In genomic region chr10:85665078-85665477, GRCh38 we compare ENCODE assay signal across 27 cellular contexts.
"Had no signal": no experiment of that assay in that cellular context is flagged by ENCODE, and none has a peak within 500 bp of the region (broad histone marks: within the 10 kb centered on the region; RNA-seq: fewer than 3 reads in every experiment).

No MANE protein-coding gene starts in this region.

- H3K4me1 ChIP-seq: stomach, suprapubic skin, thyroid gland, tibial artery, tibial nerve, transverse colon, upper lobe of left lung, upper lobe of right lung, uterus, vagina had no signal

- DNase-seq: stimulated activated CD4-positive, alpha-beta T cell treated with anti-CD3 and anti-CD28 coated beads, Interleukin-2, amount 100 ng/mL, for 48 hours; stimulated activated CD4-positive, alpha-beta T cell treated with anti-CD3 and anti-CD28 coated beads, Interleukin-4, amount 100 ng/mL, for 1 hour; stimulated activated CD4-positive, alpha-beta T cell treated with anti-CD3 and anti-CD28 coated beads, Interleukin-4, amount 100 ng/mL, for 24 hours; stimulated activated CD4-positive, alpha-beta T cell treated with anti-CD3 and anti-CD28 coated beads, Interleukin-4, amount 100 ng/mL, for 4 hours; stimulated activated CD8-positive, alpha-beta memory T cell treated with anti-CD3 and anti-CD28 coated beads, Interleukin-4, amount 100 ng/mL, for 48 hours; stimulated activated naive B cell treated with anti-CD40 and anti-IgM and Interleukin-4, amounts not matched to agents 10 μg/mL and 1 μg/mL and 100 μg/mL, for 72 hours; stimulated activated naive CD4-positive, alpha-beta T cell; stimulated activated naive CD4-positive, alpha-beta T cell treated with Interleukin-2 at 50 U/mL for 16 hours; stimulated activated naive CD8-positive, alpha-beta T cell treated with anti-CD3 and anti-CD28 coated beads, Interleukin-15, amount 100 ng/mL, for 72 hours; stimulated activated naive CD8-positive, alpha-beta T cell treated with anti-CD3 and anti-CD28 coated beads, Interleukin-15, Interleukin-2, amounts not matched to agents 100 U/mL and 50 U/mL, for 24 hours; stomach; substantia nigra; thyroid gland; tibial artery; transverse colon; trophoblast cell; upper lobe of left lung; upper lobe of right lung; uterus had no signal

- H3K36me3 Mint-ChIP-seq: stimulated activated memory B cell treated with anti-CD40 and anti-IgM and Interleukin-4, amounts not matched to agents 10 μg/mL and 1 μg/mL and 100 μg/mL, for 72 hours; stimulated activated naive B cell treated with anti-CD40 and anti-IgM and Interleukin-4, amounts not matched to agents 10 μg/mL and 1 μg/mL and 100 μg/mL, for 72 hours; type B pancreatic cell had no signal

- H3K9me3 Mint-ChIP-seq: stimulated activated memory B cell treated with anti-CD40 and anti-IgM and Interleukin-4, amounts not matched to agents 10 μg/mL and 1 μg/mL and 100 μg/mL, for 72 hours; stimulated activated naive CD8-positive, alpha-beta T cell treated with anti-CD3 and anti-CD28 coated beads, Interleukin-15, Interleukin-2, amounts not matched to agents 100 ng/mL and 50 ng/mL, for 24 hours; type B pancreatic cell had no signal

- H3K4me1 Mint-ChIP-seq: stimulated activated memory B cell treated with anti-CD40 and anti-IgM and Interleukin-4, amounts not matched to agents 10 μg/mL and 1 μg/mL and 100 μg/mL, for 72 hours; stimulated activated naive B cell treated with anti-CD40 and anti-IgM and Interleukin-4, amounts not matched to agents 10 μg/mL and 1 μg/mL and 100 μg/mL, for 72 hours; stimulated activated naive CD8-positive, alpha-beta T cell treated with anti-CD3 and anti-CD28 coated beads, Interleukin-15, amount 100 ng/mL, for 72 hours had no signal

- ATAC-seq: stimulated activated memory B cell treated with anti-CD40 and anti-IgM and Interleukin-4, amounts not matched to agents 10 μg/mL and 1 μg/mL and 100 μg/mL, for 72 hours; stimulated activated naive B cell treated with anti-CD40 and anti-IgM and Interleukin-4, amounts not matched to agents 10 μg/mL and 1 μg/mL and 100 μg/mL, for 72 hours; stimulated activated naive CD8-positive, alpha-beta T cell treated with anti-CD3 and anti-CD28 coated beads, Interleukin-15, amount 100 ng/mL, for 72 hours; stimulated activated naive CD8-positive, alpha-beta T cell treated with anti-CD3 and anti-CD28 coated beads, Interleukin-15, Interleukin-2, amounts not matched to agents 100 U/mL and 50 U/mL, for 24 hours; upper lobe of right lung had no signal

- H3K27ac Mint-ChIP-seq: stimulated activated memory B cell treated with anti-CD40 and anti-IgM and Interleukin-4, amounts not matched to agents 10 μg/mL and 1 μg/mL and 100 μg/mL, for 72 hours; stimulated activated naive B cell treated with anti-CD40 and anti-IgM and Interleukin-4, amounts not matched to agents 10 μg/mL and 1 μg/mL and 100 μg/mL, for 72 hours; stimulated activated naive CD8-positive, alpha-beta T cell treated with anti-CD3 and anti-CD28 coated beads, Interleukin-15, amount 100 ng/mL, for 72 hours; stimulated activated naive CD8-positive, alpha-beta T cell treated with anti-CD3 and anti-CD28 coated beads, Interleukin-15, Interleukin-2, amounts not matched to agents 100 ng/mL and 50 ng/mL, for 24 hours; type B pancreatic cell had no signal

- H3K9me3 ChIP-seq: stomach, suprapubic skin, testis, thoracic aorta, thyroid gland, tibial artery, tibial nerve, transverse colon, upper lobe of left lung, upper lobe of right lung, uterus, vagina had no signal

- H3K36me3 ChIP-seq: stomach, suprapubic skin, thoracic aorta, thyroid gland, tibial artery, tibial nerve, transverse colon, upper lobe of left lung, upper lobe of right lung, uterus, vagina had no signal

- H3K27me3 ChIP-seq: stomach, suprapubic skin, testis, thyroid gland, tibial artery, tibial nerve, transverse colon, upper lobe of left lung, upper lobe of right lung, uterus, vagina had no signal

- H3K27ac ChIP-seq: stomach, suprapubic skin, testis, thoracic aorta, thyroid gland, tibial artery, tibial nerve, transverse colon, upper lobe of left lung, upper lobe of right lung, uterus, vagina had no signal

- H3K27me3 Mint-ChIP-seq: stimulated activated memory B cell treated with anti-CD40 and anti-IgM and Interleukin-4, amounts not matched to agents 10 μg/mL and 1 μg/mL and 100 μg/mL, for 72 hours; stimulated activated naive B cell treated with anti-CD40 and anti-IgM and Interleukin-4, amounts not matched to agents 10 μg/mL and 1 μg/mL and 100 μg/mL, for 72 hours; stimulated activated naive CD8-positive, alpha-beta T cell treated with anti-CD3 and anti-CD28 coated beads, Interleukin-15, Interleukin-2, amounts not matched to agents 100 ng/mL and 50 ng/mL, for 24 hours had no signal

- H3K4me3 Mint-ChIP-seq: stimulated activated memory B cell treated with anti-CD40 and anti-IgM and Interleukin-4, amounts not matched to agents 10 μg/mL and 1 μg/mL and 100 μg/mL, for 72 hours; stimulated activated naive B cell treated with anti-CD40 and anti-IgM and Interleukin-4, amounts not matched to agents 10 μg/mL and 1 μg/mL and 100 μg/mL, for 72 hours; stimulated activated naive CD8-positive, alpha-beta T cell treated with anti-CD3 and anti-CD28 coated beads, Interleukin-15, amount 100 ng/mL, for 72 hours; stimulated activated naive CD8-positive, alpha-beta T cell treated with anti-CD3 and anti-CD28 coated beads, Interleukin-15, Interleukin-2, amounts not matched to agents 100 ng/mL and 50 ng/mL, for 24 hours; type B pancreatic cell had no signal

- H3K4me3 ChIP-seq: stomach, suprapubic skin, testis, thoracic aorta, thyroid gland, tibial artery, tibial nerve, transverse colon, upper lobe of left lung, upper lobe of right lung, uterus, vagina had no signal
